In genomic region chr9:126207256-126207655, GRCh38 we compare ENCODE assay signal across 17 cellular contexts.
DNase-seq lines count a peak whose midpoint lies in the region; ATAC-seq and TF ChIP-seq lines count a peak whose summit lies in the region.
"Had no signal": no experiment of that assay in that cellular context is flagged by ENCODE, and none has a peak within 500 bp of the region (broad histone marks: within the 10 kb centered on the region; RNA-seq: fewer than 3 reads in every experiment).

No MANE protein-coding gene starts in this region.

- no peaks in the 10 kb centered on the region for H3K36me3 ChIP-seq in upper lobe of right lung
- H3K36me3 ChIP-seq in Caco-2 (ENCODE audit: control insufficient read depth, insufficient read depth, low read length): no peaks in the 10 kb centered on the region
- H3K36me3 ChIP-seq: Peyer's patch had no signal

- no peak for TF ChIP-seq CTCF in upper lobe of right lung (IDR thresholded peaks at IDR 0.05)
- no peak for TF ChIP-seq CTCF in Caco-2 (IDR thresholded peaks at IDR 0.05; ENCODE audit: insufficient read depth in 1 of 2, low read depth in 1 of 2, low read length in 1 of 2, severe bottlenecking in 1 of 2, unreplicated experiment in 1 of 2)

- H3K4me1 Mint-ChIP-seq in Caco-2 (ENCODE audit: low read depth, unreplicated experiment): no peaks in the 10 kb centered on the region

- no peaks in the 10 kb centered on the region for H3K4me1 ChIP-seq in upper lobe of right lung
- no peaks in the 10 kb centered on the region for H3K4me1 ChIP-seq in Caco-2
- H3K4me1 ChIP-seq: Peyer's patch had no signal

- H3K9me3 Mint-ChIP-seq in Caco-2 (ENCODE audit: unreplicated experiment): no peaks in the 10 kb centered on the region

- peaks cover 3% of the 10 kb centered on the region for H3K27me3 Mint-ChIP-seq in Caco-2 (ENCODE audit: insufficient read depth, unreplicated experiment)

- no peaks in the 10 kb centered on the region for H3K36me3 Mint-ChIP-seq in Caco-2 (ENCODE audit: insufficient read depth, unreplicated experiment)

- no peak overlapping the region for H3K27ac ChIP-seq in upper lobe of right lung
- H3K27ac ChIP-seq: C4-2B, GM23248, Peyer's patch had no signal

- BruUV-seq in Caco-2 (replicated peaks; lab: Mats Ljungman, UMichigan): no TSS peak

- H3K27me3 ChIP-seq in upper lobe of right lung: peaks cover 5% of the 10 kb centered on the region
- no peaks in the 10 kb centered on the region for H3K27me3 ChIP-seq in Caco-2 (replicated peaks; ENCODE audit: control insufficient read depth, insufficient read depth, low read length)
- H3K27me3 ChIP-seq: Peyer's patch had no signal

- H3K4me3 ChIP-seq in upper lobe of right lung (no peak overlapping the region), Caco-2 (ENCODE audit: low read depth, low read length) (no peak overlapping the region)
- H3K4me3 ChIP-seq: GM23248, Peyer's patch had no signal

- CTCF ChIA-PET in Caco-2 (lab: Charles Lee): no interaction called here

- POLR2A ChIA-PET in Caco-2 (lab: Charles Lee): no interaction called here

- H3K4me3 Mint-ChIP-seq in Caco-2 (ENCODE audit: unreplicated experiment): no peak overlapping the region

- ATAC-seq in Right ventricle myocardium inferior (peak; percentile 87), upper lobe of right lung (peak; percentile 55), HG02938 (IDR thresholded peaks at IDR 0.05; ENCODE audit: unreplicated experiment) (no peak)
- ATAC-seq: HCT116 had no signal

- H3K9me3 ChIP-seq in upper lobe of right lung (no peaks in the 10 kb centered on the region), Caco-2 (0 out of 2 replicates have a peak, but pooled peaks cover 6% of the 10 kb centered on the region)
- H3K9me3 ChIP-seq: Peyer's patch had no signal

- DNase-seq in Right ventricle myocardium inferior (ENCODE audit: missing footprints): no peak
- DNase-seq in cardiac septum (ENCODE audit: low spot score): no peak
- DNase-seq in NCI-H2196 treated with DMSO at 0.1 percent for 48 hours (lab: John Stamatoyannopoulos, UW; ENCODE audit: unreplicated experiment): peak; percentile 33
- peak; percentile 12 for DNase-seq in cerebellar cortex (ENCODE audit: low spot score)
- no peak for DNase-seq in upper lobe of right lung
- DNase-seq in Caco-2: no peak
- no peak for DNase-seq in DMS 273 (lab: John Stamatoyannopoulos, UW; ENCODE audit: unreplicated experiment)
- DNase-seq: 8988T, COR-L47, GM23248, NCI-H1048, NCI-H1694, NCI-H69, Peyer's patch had no signal

- H3K27ac Mint-ChIP-seq in Caco-2 (ENCODE audit: unreplicated experiment): no peak overlapping the region

- intact Hi-C loops in Right ventricle myocardium inferior (cut with DNase I) (no loop called here), cardiac septum (cut with DNase I) (no loop called here), upper lobe of right lung (cut with DNase I) (no loop called here), Caco-2 (cut with micrococcal nuclease; ENCODE audit: unreplicated experiment) (no loop called here)

Comparison
In these comparisons a context has a peak if more than half of its experiments do, and no peak if none do; other contexts are left out.
1. DNase-seq: peak in NCI-H2196 treated with DMSO at 0.1 percent for 48 hours (single experiment) and cerebellar cortex (single experiment); none in Right ventricle myocardium inferior (single experiment), cardiac septum (single experiment), upper lobe of right lung (single experiment), Caco-2 (0 of 2) and DMS 273 (single experiment).